ENCODE assay signal across 8 cellular contexts in genomic region chr10:116627386-116627933, GRCh38. TPM values are rescaled to one million over a fixed set of nuclear protein-coding genes. Genes with fewer than 3 reads are reported as not detected.
A peak's percentile ranks its signal among the peaks of the same experiment; 100 is the strongest.
DNase-seq lines count a peak whose midpoint lies in the region; TF ChIP-seq lines count a peak whose summit lies in the region.

No MANE protein-coding gene starts in this region.

- in situ Hi-C loops in T47D (cut with HindIII; ENCODE audit: low pct_unique_long_range_greater_than_20kb, low sequenced_read_pairs), result no loop called here

- peaks cover 23% of the 10 kb centered on the region for H3K27me3 ChIP-seq in kidney epithelial cell (ENCODE audit: control insufficient read depth, insufficient read depth, low read length)
- no peaks in the 10 kb centered on the region for H3K27me3 ChIP-seq in thyroid gland
- no peaks in the 10 kb centered on the region for H3K27me3 ChIP-seq in effector memory CD4-positive, alpha-beta T cell (replicated peaks; ENCODE audit: control insufficient read depth, insufficient read depth, low read length, poor library complexity, severe bottlenecking)

- peak; percentile 60 for TF ChIP-seq CTCF in kidney epithelial cell (IDR thresholded peaks at IDR 0.05; ENCODE audit: insufficient read depth, low read length, poor library complexity, severe bottlenecking)
- peak in 5 of 6 experiments; percentile 20 to 68 (median 54) for TF ChIP-seq CTCF in thyroid gland (IDR thresholded peaks at IDR 0.05)

- DNase-seq in HPDE6-E6E7 (ENCODE audit: extremely low spot score) (peak; percentile 19), T47D (ENCODE audit: low read depth in 1 of 2, low spot score in 1 of 2) (peak; percentile 51 to 53), kidney epithelial cell (ENCODE audit: low read depth) (no peak), thyroid gland (peak; percentile 29 to 53), NCI-H128 (lab: John Stamatoyannopoulos, UW; ENCODE audit: unreplicated experiment) (no peak), RKO (ENCODE audit: low spot score) (no peak), NCI-H345 treated with DMSO at 0.1 percent for 48 hours (lab: John Stamatoyannopoulos, UW; ENCODE audit: unreplicated experiment) (no peak)
- DNase-seq in effector memory CD4-positive, alpha-beta T cell, result no peak

- H3K36me3 ChIP-seq in kidney epithelial cell (ENCODE audit: control insufficient read depth, insufficient read depth, low read length), result no peaks in the 10 kb centered on the region
- no peaks in the 10 kb centered on the region for H3K36me3 ChIP-seq in thyroid gland
- H3K36me3 ChIP-seq in effector memory CD4-positive, alpha-beta T cell (ENCODE audit: control insufficient read depth, insufficient read depth, low read length), result no peaks in the 10 kb centered on the region

- H3K4me3 ChIP-seq in kidney epithelial cell (ENCODE audit: low read depth, low read length) (peak overlapping the region; percentile 41), thyroid gland (replicated peaks in 1 of 3) (peak overlapping the region in 1 of 3 donors; percentile 17)
- H3K4me3 ChIP-seq in effector memory CD4-positive, alpha-beta T cell (ENCODE audit: insufficient read depth, low read depth, low read length, poor library complexity, severe bottlenecking), result no peak overlapping the region

- H3K27ac ChIP-seq in thyroid gland, result no peak overlapping the region
- no peak overlapping the region for H3K27ac ChIP-seq in effector memory CD4-positive, alpha-beta T cell (ENCODE audit: insufficient read depth, low read length, poor library complexity, severe bottlenecking)

- no peak for TF ChIP-seq POLR2A in thyroid gland (IDR thresholded peaks at IDR 0.05)

- peaks cover 0 to 4% of the 10 kb centered on the region in 2 donors for H3K4me1 ChIP-seq in thyroid gland
- no peaks in the 10 kb centered on the region for H3K4me1 ChIP-seq in effector memory CD4-positive, alpha-beta T cell (ENCODE audit: control insufficient read depth, insufficient read depth, low read length, poor library complexity, severe bottlenecking)

- H3K9me3 ChIP-seq in thyroid gland, result no peaks in the 10 kb centered on the region
- H3K9me3 ChIP-seq in effector memory CD4-positive, alpha-beta T cell (ENCODE audit: control insufficient read depth, low read length), result no peaks in the 10 kb centered on the region

- WGBS in thyroid gland, 2 donors, result 5 to 22% methylated on average over 15 to 21 of the region's 49 CpGs

- intact Hi-C loops in thyroid gland (cut with DNase I), result no loop called here

RNA-seq across cellular contexts. Expression of gene PNLIPRP2, which starts 6.7 kb away (rescaled TPM):
- total RNA-seq in kidney epithelial cell (not detected in 2 replicates), thyroid gland (not detected)

RNA-seq across cellular contexts. Expression of gene PNLIPRP1, which starts 36.7 kb away (rescaled TPM):
- total RNA-seq in kidney epithelial cell, result not detected in 2 replicates
- not detected for total RNA-seq in thyroid gland

Comparison
In these comparisons a context has a peak if more than half of its experiments do, and no peak if none do; other contexts are left out.
1. DNase-seq: peak in HPDE6-E6E7 (single experiment), T47D (2 of 2) and thyroid gland (2 of 2); none in kidney epithelial cell (single experiment), effector memory CD4-positive, alpha-beta T cell (0 of 3), NCI-H128 (single experiment), RKO (single experiment) and NCI-H345 treated with DMSO at 0.1 percent for 48 hours (single experiment).